Comparison of ENCODE assay signal across 8 cellular contexts in the genomic region with DNA sequence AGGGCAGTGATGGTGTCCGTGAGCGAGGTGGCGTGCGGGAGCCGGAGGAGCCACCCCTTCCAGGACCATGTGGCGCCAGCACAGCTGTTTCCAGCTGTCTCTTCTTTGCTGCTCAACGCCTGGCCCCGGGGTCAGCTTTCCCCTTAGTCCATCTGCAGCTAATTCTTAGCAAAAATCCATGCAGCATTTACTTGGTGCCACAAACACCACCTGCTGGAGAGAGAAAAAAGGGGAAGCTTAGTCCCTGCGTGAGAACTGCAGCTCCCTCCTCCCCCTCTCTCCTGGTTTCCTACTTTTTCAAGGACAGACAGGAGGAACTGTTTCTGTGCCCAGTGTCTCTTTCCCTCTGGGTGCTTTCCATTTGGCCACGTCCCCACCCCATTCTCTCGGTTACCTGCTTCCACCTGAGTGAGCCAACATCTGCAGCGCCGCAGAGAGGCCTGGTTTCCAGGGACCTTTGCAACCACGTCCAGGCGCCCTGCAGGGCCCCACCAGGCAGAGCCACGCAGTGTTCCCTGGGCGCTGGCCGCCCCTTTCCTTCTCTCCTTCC. TPM values are rescaled to one million over a fixed set of nuclear protein-coding genes. Genes with fewer than 3 reads are reported as not detected.
DNase-seq lines count a peak whose midpoint lies in the region; ATAC-seq and TF ChIP-seq lines count a peak whose summit lies in the region.

No MANE protein-coding gene starts in this region.

- H3K27ac ChIP-seq in right atrium auricular region: no peak overlapping the region
- H3K27ac ChIP-seq in Peyer's patch: peak overlapping the region in 1 of 4 donors; percentile 49
- H3K27ac ChIP-seq in foreskin keratinocyte: no peak overlapping the region
- no peak overlapping the region for H3K27ac ChIP-seq in aorta (ENCODE audit: low read depth in 1 of 2, low read length in 2 of 2)
- H3K27ac ChIP-seq in mammary epithelial cell (ENCODE audit: insufficient read depth, low read depth, low read length): no peak overlapping the region

- ATAC-seq in left ventricle myocardium superior (peak; percentile 58), foreskin keratinocyte (no peak), aorta (ENCODE audit: low FRiP score) (no peak), HG02759 (IDR thresholded peaks at IDR 0.05; ENCODE audit: unreplicated experiment) (no peak), esophagus mucosa (no peak)

- dilution Hi-C loops in mammary epithelial cell (cut with HindIII; ENCODE audit: low sequenced_read_pairs): loop anchor here (5.0 kb wide), 2 partner anchors 43 to 242 kb away; no protein-coding TSS in a partner anchor

- no peak overlapping the region for H2AFZ ChIP-seq in mammary epithelial cell (ENCODE audit: low read depth, low read length)

- BruUV-seq in mammary epithelial cell (replicated peaks; lab: Mats Ljungman, UMichigan): no TSS peak

- WGBS in aorta, 2 donors: 31 to 42% methylated on average over 18 of the region's 18 CpGs
- WGBS in mammary epithelial cell (ENCODE audit: low coverage, missing lambda C conversion rate): 39% methylated on average over 17 of the region's 18 CpGs

- H4K20me1 ChIP-seq in mammary epithelial cell (ENCODE audit: insufficient read depth, low read length): no peaks in the 10 kb centered on the region

- CTCF ChIA-PET in mammary epithelial cell (lab: Charles Lee; ENCODE audit: low non-redundant PET): interaction anchor here (0.6 to 0.8 kb wide), 2 partner anchors 117 to 270 kb away, joined by 4 to 7 read pairs; no protein-coding TSS in a partner anchor

- H3K36me3 ChIP-seq in right atrium auricular region (no peaks in the 10 kb centered on the region), Peyer's patch (peaks cover 0 to 16% (median 0%) of the 10 kb centered on the region in 3 donors), aorta (ENCODE audit: control insufficient read depth in 1 of 2, insufficient read depth in 2 of 2, low read length in 1 of 2) (no peaks in the 10 kb centered on the region), mammary epithelial cell (ENCODE audit: insufficient read depth, low read length) (no peaks in the 10 kb centered on the region)

- H3K9ac ChIP-seq in mammary epithelial cell (ENCODE audit: insufficient read depth, low read length): no peak overlapping the region

- H3K9me3 ChIP-seq in right atrium auricular region (no peaks in the 10 kb centered on the region), Peyer's patch (no peaks in the 10 kb centered on the region), aorta (ENCODE audit: control insufficient read depth, low read length) (no peaks in the 10 kb centered on the region), mammary epithelial cell (replicated peaks; ENCODE audit: insufficient read depth, low read length) (no peaks in the 10 kb centered on the region)

- H3K4me3 ChIP-seq in right atrium auricular region (no peak overlapping the region), Peyer's patch (peak overlapping the region in 2 of 4 donors; percentile 64 to 65), aorta (ENCODE audit: low read length in 2 of 2) (no peak overlapping the region), mammary epithelial cell (replicated peaks in 1 of 3; ENCODE audit: insufficient read depth in 1 of 3, low read depth in 2 of 3, low read length in 3 of 3) (no peak overlapping the region)

- DNase-seq in left ventricle myocardium superior: peak; percentile 50
- no peak for DNase-seq in right atrium auricular region (ENCODE audit: low spot score)
- DNase-seq in Peyer's patch: no peak
- no peak for DNase-seq in foreskin keratinocyte
- DNase-seq in aorta: peak; percentile 23 to 65
- DNase-seq in mammary epithelial cell: no peak

- H3K4me1 ChIP-seq in right atrium auricular region (no peaks in the 10 kb centered on the region), Peyer's patch (peaks cover 0 to 15% (median 0%) of the 10 kb centered on the region in 4 donors), foreskin keratinocyte (no peaks in the 10 kb centered on the region), aorta (ENCODE audit: control insufficient read depth in 1 of 2, insufficient read depth in 2 of 2, low read length in 2 of 2) (no peaks in the 10 kb centered on the region), mammary epithelial cell (ENCODE audit: insufficient read depth, low read length) (no peaks in the 10 kb centered on the region)

- no peaks in the 10 kb centered on the region for H3K79me2 ChIP-seq in mammary epithelial cell (ENCODE audit: insufficient read depth, low read length)

- no peak for TF ChIP-seq POLR2A in Peyer's patch (IDR thresholded peaks at IDR 0.05)

- peak in 1 of 2 donors; percentile 28 for TF ChIP-seq CTCF in right atrium auricular region (IDR thresholded peaks at IDR 0.05)
- peak in 4 of 6 experiments; percentile 15 to 62 (median 46) for TF ChIP-seq CTCF in Peyer's patch (IDR thresholded peaks at IDR 0.05)
- TF ChIP-seq CTCF in foreskin keratinocyte (conservative IDR thresholded peaks at IDR 0.05): peak; percentile 41
- TF ChIP-seq CTCF in mammary epithelial cell (conservative IDR thresholded peaks at IDR 0.05 in 1 of 2, IDR thresholded peaks at IDR 0.05 in 1 of 2; ENCODE audit: extremely low read depth in 1 of 2, insufficient read depth in 1 of 2, low read depth in 1 of 2, low read length in 2 of 2): peak in 1 of 2 donors; percentile 26

- in situ Hi-C loops in mammary epithelial cell (cut with MboI; ENCODE audit: low sequenced_read_pairs in 2 of 2): no loop called here

- no peaks in the 10 kb centered on the region for H3K27me3 ChIP-seq in right atrium auricular region
- no peaks in the 10 kb centered on the region for H3K27me3 ChIP-seq in Peyer's patch
- H3K27me3 ChIP-seq in foreskin keratinocyte: peaks cover 9% of the 10 kb centered on the region
- no peaks in the 10 kb centered on the region for H3K27me3 ChIP-seq in aorta (ENCODE audit: control insufficient read depth in 1 of 2, insufficient read depth in 2 of 2, low read length in 1 of 2)
- peaks cover 13% of the 10 kb centered on the region for H3K27me3 ChIP-seq in mammary epithelial cell (ENCODE audit: insufficient read depth, low read length)

- H3K4me2 ChIP-seq in mammary epithelial cell (ENCODE audit: insufficient read depth, low read depth, low read length): no peak overlapping the region

- intact Hi-C loops in left ventricle myocardium superior (cut with micrococcal nuclease): no loop called here
- intact Hi-C loops in aorta (cut with DNase I): no loop called here
- intact Hi-C loops in mammary epithelial cell (cut with micrococcal nuclease): no loop called here

RNA-seq across cellular contexts. Expression of gene SLC6A19, which starts 3.4 kb away (rescaled TPM):
- not detected for total RNA-seq in left ventricle myocardium superior
- not detected for total RNA-seq in right atrium auricular region
- total RNA-seq in Peyer's patch: 100 to 1,000 TPM in 3 of 4 donors, 1 to 10 TPM in 1; 9.9 to 934 (median 516) TPM
- total RNA-seq in foreskin keratinocyte: not detected in 2 replicates
- polyA plus RNA-seq in foreskin keratinocyte: not detected in 2 replicates
- under 1 TPM in 1 of 2 donors, not detected in 1; 0.12 TPM for total RNA-seq in aorta
- polyA plus RNA-seq in aorta: 1 to 10 TPM in 1 of 2 donors, not detected in 1; 9.5 TPM
- total RNA-seq in mammary epithelial cell: not detected
- not detected for polyA plus RNA-seq in mammary epithelial cell
- not detected for polyA minus RNA-seq in mammary epithelial cell
- not detected for total RNA-seq in esophagus mucosa

RNA-seq across cellular contexts. Expression of gene SLC6A18, which starts 20.4 kb away (rescaled TPM):
- total RNA-seq in left ventricle myocardium superior: not detected
- not detected for total RNA-seq in right atrium auricular region
- total RNA-seq in Peyer's patch: under 1 TPM in 2 of 4 donors, not detected in 2; 0.53 to 0.95 TPM
- not detected in 2 replicates for total RNA-seq in foreskin keratinocyte
- not detected in 2 replicates for polyA plus RNA-seq in foreskin keratinocyte
- total RNA-seq in aorta: not detected
- polyA plus RNA-seq in aorta: not detected
- total RNA-seq in mammary epithelial cell: not detected
- not detected for polyA plus RNA-seq in mammary epithelial cell
- polyA minus RNA-seq in mammary epithelial cell: not detected
- not detected for total RNA-seq in esophagus mucosa

Comparison
In these comparisons a context has a peak if more than half of its experiments do, and no peak if none do; other contexts are left out.
1. DNase-seq: peak in left ventricle myocardium superior (single experiment) and aorta (2 of 2); none in right atrium auricular region (single experiment), Peyer's patch (0 of 3), foreskin keratinocyte (0 of 2) and mammary epithelial cell (single experiment).
2. RNA of gene SLC6A19, which starts 3.4 kb away (total RNA-seq): 9.9 to 934 TPM in Peyer's patch; 0.12 TPM in aorta, not detected in left ventricle myocardium superior (single experiment), not detected in right atrium auricular region, not detected in foreskin keratinocyte, not detected in mammary epithelial cell and not detected in esophagus mucosa (single experiment); every median in the first group is over 4 times any median in the second.